ENCODE assay signal across 1 cellular context in the genomic region with DNA sequence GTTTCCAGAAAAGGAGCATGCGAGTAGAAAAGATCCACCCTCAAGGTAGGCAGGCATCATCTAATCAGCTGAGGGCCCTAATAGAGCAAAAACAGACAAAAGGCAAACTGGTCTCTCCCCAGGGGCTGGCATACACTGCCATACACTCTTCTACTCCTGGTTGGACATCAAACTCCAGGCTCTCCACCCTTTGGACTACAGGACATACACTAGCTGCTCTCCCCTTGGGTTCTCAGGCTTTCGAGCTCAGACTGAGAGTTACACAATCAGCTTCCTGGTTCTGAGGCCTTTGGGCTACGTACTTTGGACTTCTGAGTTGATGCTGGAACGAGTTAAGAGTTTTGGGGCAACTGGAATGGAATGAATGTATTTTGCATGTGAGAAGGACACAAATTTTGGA.
TF ChIP-seq lines count a peak whose summit lies in the region.

No MANE protein-coding gene starts in this region.

TF ChIP-seq in HepG2, 621 proteins besides CTCF, POLR2A, EP300 and RAD21 (continued from another document and continues in another):
- TF ChIP-seq CBX1 (IDR thresholded peaks at IDR 0.05; ENCODE audit: low read depth) (no peak), MYC (CRISPR knock-in tag; IDR thresholded peaks at IDR 0.05; ENCODE audit: borderline replicate concordance) (no peak), ZNF746 (CRISPR knock-in tag; IDR thresholded peaks at IDR 0.05) (no peak), CREB1 (IDR thresholded peaks at IDR 0.05) (no peak), CREB1 (CRISPR knock-in tag; IDR thresholded peaks at IDR 0.05) (no peak), NCOA5 (CRISPR knock-in tag; IDR thresholded peaks at IDR 0.05) (no peak), ZMYM3 (CRISPR knock-in tag; IDR thresholded peaks at IDR 0.05) (no peak), ARID2 (CRISPR knock-in tag; IDR thresholded peaks at IDR 0.05; ENCODE audit: borderline replicate concordance) (no peak), KAT2B (IDR thresholded peaks at IDR 0.05; ENCODE audit: borderline replicate concordance, low read depth, low read length) (no peak), ZNF761 (CRISPR knock-in tag; conservative IDR thresholded peaks at IDR 0.05) (no peak), ZNF724P (CRISPR knock-in tag; IDR thresholded peaks at IDR 0.05; ENCODE audit: borderline replicate concordance) (no peak), NFIC (IDR thresholded peaks at IDR 0.05; ENCODE audit: low read length) (no peak), ZFP90 (CRISPR knock-in tag; IDR thresholded peaks at IDR 0.05; ENCODE audit: borderline replicate concordance) (no peak), XRCC5 (optimal IDR thresholded peaks at IDR 0.05; ENCODE audit: low read length) (no peak), PCBP2 (optimal IDR thresholded peaks at IDR 0.05; ENCODE audit: low read depth, low read length, poor library complexity, severe bottlenecking) (no peak), ZKSCAN8 (CRISPR knock-in tag; IDR thresholded peaks at IDR 0.05; ENCODE audit: borderline replicate concordance) (no peak), ZNF552 (CRISPR knock-in tag; IDR thresholded peaks at IDR 0.05; ENCODE audit: borderline replicate concordance) (no peak), ZNF713 (CRISPR knock-in tag; IDR thresholded peaks at IDR 0.05) (no peak), FOXA3 (CRISPR knock-in tag; IDR thresholded peaks at IDR 0.05) (no peak), RARA (CRISPR knock-in tag; IDR thresholded peaks at IDR 0.05) (peak; percentile 40), ZNF83 (CRISPR knock-in tag; IDR thresholded peaks at IDR 0.05; ENCODE audit: borderline replicate concordance) (no peak), ZNF772 (CRISPR knock-in tag; IDR thresholded peaks at IDR 0.05) (no peak; the same call in 1 of the 2 replicates), ZNF674 (CRISPR knock-in tag; IDR thresholded peaks at IDR 0.05; ENCODE audit: low read depth) (no peak), GATAD1 (CRISPR knock-in tag; IDR thresholded peaks at IDR 0.05) (no peak), HHEX (CRISPR knock-in tag; IDR thresholded peaks at IDR 0.05) (no peak), ZNF780A (CRISPR knock-in tag; IDR thresholded peaks at IDR 0.05) (no peak), KAT8 (CRISPR knock-in tag; IDR thresholded peaks at IDR 0.05) (peak; percentile 54; the same call in 1 of the 2 replicates), ZNF546 (CRISPR knock-in tag; conservative IDR thresholded peaks at IDR 0.05) (no peak), EED (CRISPR knock-in tag; IDR thresholded peaks at IDR 0.05) (no peak), ZNF781 (CRISPR knock-in tag; IDR thresholded peaks at IDR 0.05; ENCODE audit: borderline replicate concordance, not compliant biosample characterization) (no peak), AKAP8 (CRISPR knock-in tag; IDR thresholded peaks at IDR 0.05) (no peak), NFYC (CRISPR knock-in tag; IDR thresholded peaks at IDR 0.05) (no peak), SMAD9 (CRISPR knock-in tag; IDR thresholded peaks at IDR 0.05) (no peak)
- TF ChIP-seq, protein P1, sequence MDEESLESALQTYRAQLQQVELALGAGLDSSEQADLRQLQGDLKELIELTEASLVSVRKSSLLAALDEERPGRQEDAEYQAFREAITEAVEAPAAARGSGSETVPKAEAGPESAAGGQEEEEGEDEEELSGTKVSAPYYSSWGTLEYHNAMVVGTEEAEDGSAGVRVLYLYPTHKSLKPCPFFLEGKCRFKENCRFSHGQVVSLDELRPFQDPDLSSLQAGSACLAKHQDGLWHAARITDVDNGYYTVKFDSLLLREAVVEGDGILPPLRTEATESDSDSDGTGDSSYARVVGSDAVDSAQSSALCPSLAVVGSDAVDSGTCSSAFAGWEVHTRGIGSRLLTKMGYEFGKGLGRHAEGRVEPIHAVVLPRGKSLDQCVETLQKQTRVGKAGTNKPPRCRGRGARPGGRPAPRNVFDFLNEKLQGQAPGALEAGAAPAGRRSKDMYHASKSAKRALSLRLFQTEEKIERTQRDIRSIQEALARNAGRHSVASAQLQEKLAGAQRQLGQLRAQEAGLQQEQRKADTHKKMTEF (CRISPR knock-in tag; IDR thresholded peaks at IDR 0.05), result no peak
- TF ChIP-seq, protein P2, sequence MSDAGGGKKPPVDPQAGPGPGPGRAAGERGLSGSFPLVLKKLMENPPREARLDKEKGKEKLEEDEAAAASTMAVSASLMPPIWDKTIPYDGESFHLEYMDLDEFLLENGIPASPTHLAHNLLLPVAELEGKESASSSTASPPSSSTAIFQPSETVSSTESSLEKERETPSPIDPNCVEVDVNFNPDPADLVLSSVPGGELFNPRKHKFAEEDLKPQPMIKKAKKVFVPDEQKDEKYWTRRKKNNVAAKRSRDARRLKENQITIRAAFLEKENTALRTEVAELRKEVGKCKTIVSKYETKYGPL (CRISPR knock-in tag; IDR thresholded peaks at IDR 0.05), result peak; percentile 92; the same call in 1 of the 2 replicates
- TF ChIP-seq, protein P3, sequence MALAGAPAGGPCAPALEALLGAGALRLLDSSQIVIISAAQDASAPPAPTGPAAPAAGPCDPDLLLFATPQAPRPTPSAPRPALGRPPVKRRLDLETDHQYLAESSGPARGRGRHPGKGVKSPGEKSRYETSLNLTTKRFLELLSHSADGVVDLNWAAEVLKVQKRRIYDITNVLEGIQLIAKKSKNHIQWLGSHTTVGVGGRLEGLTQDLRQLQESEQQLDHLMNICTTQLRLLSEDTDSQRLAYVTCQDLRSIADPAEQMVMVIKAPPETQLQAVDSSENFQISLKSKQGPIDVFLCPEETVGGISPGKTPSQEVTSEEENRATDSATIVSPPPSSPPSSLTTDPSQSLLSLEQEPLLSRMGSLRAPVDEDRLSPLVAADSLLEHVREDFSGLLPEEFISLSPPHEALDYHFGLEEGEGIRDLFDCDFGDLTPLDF (CRISPR knock-in tag; IDR thresholded peaks at IDR 0.05), result no peak
- TF ChIP-seq, protein P4, sequence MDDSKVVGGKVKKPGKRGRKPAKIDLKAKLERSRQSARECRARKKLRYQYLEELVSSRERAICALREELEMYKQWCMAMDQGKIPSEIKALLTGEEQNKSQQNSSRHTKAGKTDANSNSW (CRISPR knock-in tag; IDR thresholded peaks at IDR 0.05; ENCODE audit: borderline replicate concordance), result no peak
- TF ChIP-seq, protein P5, sequence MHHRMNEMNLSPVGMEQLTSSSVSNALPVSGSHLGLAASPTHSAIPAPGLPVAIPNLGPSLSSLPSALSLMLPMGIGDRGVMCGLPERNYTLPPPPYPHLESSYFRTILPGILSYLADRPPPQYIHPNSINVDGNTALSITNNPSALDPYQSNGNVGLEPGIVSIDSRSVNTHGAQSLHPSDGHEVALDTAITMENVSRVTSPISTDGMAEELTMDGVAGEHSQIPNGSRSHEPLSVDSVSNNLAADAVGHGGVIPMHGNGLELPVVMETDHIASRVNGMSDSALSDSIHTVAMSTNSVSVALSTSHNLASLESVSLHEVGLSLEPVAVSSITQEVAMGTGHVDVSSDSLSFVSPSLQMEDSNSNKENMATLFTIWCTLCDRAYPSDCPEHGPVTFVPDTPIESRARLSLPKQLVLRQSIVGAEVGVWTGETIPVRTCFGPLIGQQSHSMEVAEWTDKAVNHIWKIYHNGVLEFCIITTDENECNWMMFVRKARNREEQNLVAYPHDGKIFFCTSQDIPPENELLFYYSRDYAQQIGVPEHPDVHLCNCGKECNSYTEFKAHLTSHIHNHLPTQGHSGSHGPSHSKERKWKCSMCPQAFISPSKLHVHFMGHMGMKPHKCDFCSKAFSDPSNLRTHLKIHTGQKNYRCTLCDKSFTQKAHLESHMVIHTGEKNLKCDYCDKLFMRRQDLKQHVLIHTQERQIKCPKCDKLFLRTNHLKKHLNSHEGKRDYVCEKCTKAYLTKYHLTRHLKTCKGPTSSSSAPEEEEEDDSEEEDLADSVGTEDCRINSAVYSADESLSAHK (CRISPR knock-in tag; IDR thresholded peaks at IDR 0.05; ENCODE audit: borderline replicate concordance), result no peak
- TF ChIP-seq, protein P6, sequence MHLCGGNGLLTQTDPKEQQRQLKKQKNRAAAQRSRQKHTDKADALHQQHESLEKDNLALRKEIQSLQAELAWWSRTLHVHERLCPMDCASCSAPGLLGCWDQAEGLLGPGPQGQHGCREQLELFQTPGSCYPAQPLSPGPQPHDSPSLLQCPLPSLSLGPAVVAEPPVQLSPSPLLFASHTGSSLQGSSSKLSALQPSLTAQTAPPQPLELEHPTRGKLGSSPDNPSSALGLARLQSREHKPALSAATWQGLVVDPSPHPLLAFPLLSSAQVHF (CRISPR knock-in tag; IDR thresholded peaks at IDR 0.05), result 0 out of 2 replicates have a peak, but pooled peaks have one; percentile 20
- TF ChIP-seq, protein P7, sequence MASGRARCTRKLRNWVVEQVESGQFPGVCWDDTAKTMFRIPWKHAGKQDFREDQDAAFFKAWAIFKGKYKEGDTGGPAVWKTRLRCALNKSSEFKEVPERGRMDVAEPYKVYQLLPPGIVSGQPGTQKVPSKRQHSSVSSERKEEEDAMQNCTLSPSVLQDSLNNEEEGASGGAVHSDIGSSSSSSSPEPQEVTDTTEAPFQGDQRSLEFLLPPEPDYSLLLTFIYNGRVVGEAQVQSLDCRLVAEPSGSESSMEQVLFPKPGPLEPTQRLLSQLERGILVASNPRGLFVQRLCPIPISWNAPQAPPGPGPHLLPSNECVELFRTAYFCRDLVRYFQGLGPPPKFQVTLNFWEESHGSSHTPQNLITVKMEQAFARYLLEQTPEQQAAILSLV (CRISPR knock-in tag; IDR thresholded peaks at IDR 0.05; ENCODE audit: borderline replicate concordance), result no peak
- TF ChIP-seq, protein P8, sequence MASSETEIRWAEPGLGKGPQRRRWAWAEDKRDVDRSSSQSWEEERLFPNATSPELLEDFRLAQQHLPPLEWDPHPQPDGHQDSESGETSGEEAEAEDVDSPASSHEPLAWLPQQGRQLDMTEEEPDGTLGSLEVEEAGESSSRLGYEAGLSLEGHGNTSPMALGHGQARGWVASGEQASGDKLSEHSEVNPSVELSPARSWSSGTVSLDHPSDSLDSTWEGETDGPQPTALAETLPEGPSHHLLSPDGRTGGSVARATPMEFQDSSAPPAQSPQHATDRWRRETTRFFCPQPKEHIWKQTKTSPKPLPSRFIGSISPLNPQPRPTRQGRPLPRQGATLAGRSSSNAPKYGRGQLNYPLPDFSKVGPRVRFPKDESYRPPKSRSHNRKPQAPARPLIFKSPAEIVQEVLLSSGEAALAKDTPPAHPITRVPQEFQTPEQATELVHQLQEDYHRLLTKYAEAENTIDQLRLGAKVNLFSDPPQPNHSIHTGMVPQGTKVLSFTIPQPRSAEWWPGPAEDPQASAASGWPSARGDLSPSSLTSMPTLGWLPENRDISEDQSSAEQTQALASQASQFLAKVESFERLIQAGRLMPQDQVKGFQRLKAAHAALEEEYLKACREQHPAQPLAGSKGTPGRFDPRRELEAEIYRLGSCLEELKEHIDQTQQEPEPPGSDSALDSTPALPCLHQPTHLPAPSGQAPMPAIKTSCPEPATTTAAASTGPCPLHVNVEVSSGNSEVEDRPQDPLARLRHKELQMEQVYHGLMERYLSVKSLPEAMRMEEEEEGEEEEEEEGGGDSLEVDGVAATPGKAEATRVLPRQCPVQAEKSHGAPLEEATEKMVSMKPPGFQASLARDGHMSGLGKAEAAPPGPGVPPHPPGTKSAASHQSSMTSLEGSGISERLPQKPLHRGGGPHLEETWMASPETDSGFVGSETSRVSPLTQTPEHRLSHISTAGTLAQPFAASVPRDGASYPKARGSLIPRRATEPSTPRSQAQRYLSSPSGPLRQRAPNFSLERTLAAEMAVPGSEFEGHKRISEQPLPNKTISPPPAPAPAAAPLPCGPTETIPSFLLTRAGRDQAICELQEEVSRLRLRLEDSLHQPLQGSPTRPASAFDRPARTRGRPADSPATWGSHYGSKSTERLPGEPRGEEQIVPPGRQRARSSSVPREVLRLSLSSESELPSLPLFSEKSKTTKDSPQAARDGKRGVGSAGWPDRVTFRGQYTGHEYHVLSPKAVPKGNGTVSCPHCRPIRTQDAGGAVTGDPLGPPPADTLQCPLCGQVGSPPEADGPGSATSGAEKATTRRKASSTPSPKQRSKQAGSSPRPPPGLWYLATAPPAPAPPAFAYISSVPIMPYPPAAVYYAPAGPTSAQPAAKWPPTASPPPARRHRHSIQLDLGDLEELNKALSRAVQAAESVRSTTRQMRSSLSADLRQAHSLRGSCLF (CRISPR knock-in tag; IDR thresholded peaks at IDR 0.05; ENCODE audit: borderline replicate concordance), result no peak
- TF ChIP-seq, protein P9, sequence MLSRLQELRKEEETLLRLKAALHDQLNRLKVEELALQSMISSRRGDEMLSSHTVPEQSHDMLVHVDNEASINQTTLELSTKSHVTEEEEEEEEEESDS (CRISPR knock-in tag; IDR thresholded peaks at IDR 0.05; ENCODE audit: borderline replicate concordance), result no peak
- TF ChIP-seq, protein P10, sequence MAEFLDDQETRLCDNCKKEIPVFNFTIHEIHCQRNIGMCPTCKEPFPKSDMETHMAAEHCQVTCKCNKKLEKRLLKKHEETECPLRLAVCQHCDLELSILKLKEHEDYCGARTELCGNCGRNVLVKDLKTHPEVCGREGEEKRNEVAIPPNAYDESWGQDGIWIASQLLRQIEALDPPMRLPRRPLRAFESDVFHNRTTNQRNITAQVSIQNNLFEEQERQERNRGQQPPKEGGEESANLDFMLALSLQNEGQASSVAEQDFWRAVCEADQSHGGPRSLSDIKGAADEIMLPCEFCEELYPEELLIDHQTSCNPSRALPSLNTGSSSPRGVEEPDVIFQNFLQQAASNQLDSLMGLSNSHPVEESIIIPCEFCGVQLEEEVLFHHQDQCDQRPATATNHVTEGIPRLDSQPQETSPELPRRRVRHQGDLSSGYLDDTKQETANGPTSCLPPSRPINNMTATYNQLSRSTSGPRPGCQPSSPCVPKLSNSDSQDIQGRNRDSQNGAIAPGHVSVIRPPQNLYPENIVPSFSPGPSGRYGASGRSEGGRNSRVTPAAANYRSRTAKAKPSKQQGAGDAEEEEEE (CRISPR knock-in tag; IDR thresholded peaks at IDR 0.05; ENCODE audit: borderline replicate concordance), result no peak
- TF ChIP-seq, protein P11, sequence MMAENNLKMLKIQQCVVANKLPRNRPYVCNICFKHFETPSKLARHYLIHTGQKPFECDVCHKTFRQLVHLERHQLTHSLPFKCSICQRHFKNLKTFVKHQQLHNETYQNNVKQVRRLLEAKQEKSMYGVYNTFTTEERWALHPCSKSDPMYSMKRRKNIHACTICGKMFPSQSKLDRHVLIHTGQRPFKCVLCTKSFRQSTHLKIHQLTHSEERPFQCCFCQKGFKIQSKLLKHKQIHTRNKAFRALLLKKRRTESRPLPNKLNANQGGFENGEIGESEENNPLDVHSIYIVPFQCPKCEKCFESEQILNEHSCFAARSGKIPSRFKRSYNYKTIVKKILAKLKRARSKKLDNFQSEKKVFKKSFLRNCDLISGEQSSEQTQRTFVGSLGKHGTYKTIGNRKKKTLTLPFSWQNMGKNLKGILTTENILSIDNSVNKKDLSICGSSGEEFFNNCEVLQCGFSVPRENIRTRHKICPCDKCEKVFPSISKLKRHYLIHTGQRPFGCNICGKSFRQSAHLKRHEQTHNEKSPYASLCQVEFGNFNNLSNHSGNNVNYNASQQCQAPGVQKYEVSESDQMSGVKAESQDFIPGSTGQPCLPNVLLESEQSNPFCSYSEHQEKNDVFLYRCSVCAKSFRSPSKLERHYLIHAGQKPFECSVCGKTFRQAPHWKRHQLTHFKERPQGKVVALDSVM (CRISPR knock-in tag; IDR thresholded peaks at IDR 0.05), result no peak
